In genomic region chr22:31944700-31945477, GRCh38 we compare ENCODE assay signal across 7 cellular contexts. TPM values are rescaled to one million over a fixed set of nuclear protein-coding genes. Genes with fewer than 3 reads are reported as not detected.
DNase-seq lines count a peak whose midpoint lies in the region; ATAC-seq and TF ChIP-seq lines count a peak whose summit lies in the region.

No MANE protein-coding gene starts in this region.

- H3K27ac ChIP-seq in OCI-LY7 (ENCODE audit: low read depth, low read length, poor library complexity, severe bottlenecking) = peak overlapping the region; percentile 87
- H3K27ac ChIP-seq in adrenal gland = peak overlapping the region; percentile 81 to 100 (median 93)
- peak overlapping the region; percentile 91 for H3K27ac ChIP-seq in skeletal muscle tissue (ENCODE audit: low read depth, low read length)

- H3K36me3 ChIP-seq in OCI-LY7 (ENCODE audit: insufficient read depth, low read length) = peaks cover 39% of the 10 kb centered on the region
- peaks cover 0 to 19% of the 10 kb centered on the region in 2 donors for H3K36me3 ChIP-seq in adrenal gland (replicated peaks in 1 of 2)
- H3K36me3 ChIP-seq in skeletal muscle tissue (ENCODE audit: control insufficient read depth in 3 of 3, insufficient read depth in 3 of 3, low read length in 3 of 3) = peaks cover 0 to 4% (median 3%) of the 10 kb centered on the region in 3 donors

- H3K4me1 ChIP-seq in OCI-LY7 (ENCODE audit: insufficient read depth, low read length, poor library complexity, severe bottlenecking) = peaks cover 37% of the 10 kb centered on the region
- peaks cover 0 to 35% of the 10 kb centered on the region in 2 donors for H3K4me1 ChIP-seq in adrenal gland (replicated peaks in 1 of 2)
- H3K4me1 ChIP-seq in skeletal muscle tissue (ENCODE audit: control insufficient read depth in 3 of 3, insufficient read depth in 3 of 3, low read length in 3 of 3) = peaks cover 16 to 27% (median 22%) of the 10 kb centered on the region in 3 donors

- H3K4me3 ChIP-seq in OCI-LY7 (ENCODE audit: low read depth, low read length, poor library complexity, severe bottlenecking) = peak overlapping the region; percentile 99
- peak overlapping the region; percentile 1 to 98 (median 80) for H3K4me3 ChIP-seq in adrenal gland
- H3K4me3 ChIP-seq in iPS-11a (ENCODE audit: low read depth, low read length) = peak overlapping the region; percentile 90
- peak overlapping the region; percentile 88 to 93 (median 88) for H3K4me3 ChIP-seq in skeletal muscle tissue (ENCODE audit: low read length in 3 of 3)

- TF ChIP-seq CTCF in OCI-LY7 (conservative IDR thresholded peaks at IDR 0.05; ENCODE audit: low read length) (0 out of 2 replicates have a peak, but pooled peaks have one; percentile 12), adrenal gland (IDR thresholded peaks at IDR 0.05) (no peak)

- H3K27me3 ChIP-seq in adrenal gland = no peaks in the 10 kb centered on the region
- no peaks in the 10 kb centered on the region for H3K27me3 ChIP-seq in skeletal muscle tissue (ENCODE audit: control insufficient read depth in 3 of 3, insufficient read depth in 3 of 3, low read length in 3 of 3)

- WGBS in adrenal gland, 4 donors = 0 to 1% (median 0%) methylated on average over 16 to 77 of the region's 77 CpGs

- H3K9ac ChIP-seq in skeletal muscle tissue (ENCODE audit: low read depth in 1 of 3, low read length in 3 of 3) = peak overlapping the region; percentile 85 to 97 (median 87)

- BruUV-seq in OCI-LY7 (replicated peaks; lab: Mats Ljungman, UMichigan) = no TSS peak

- CTCF ChIA-PET in OCI-LY7 (lab: Charles Lee; ENCODE audit: unreplicated experiment) = no interaction called here

- H2AFZ ChIP-seq in OCI-LY7 (ENCODE audit: low read length) = no peak overlapping the region

- H3K4me2 ChIP-seq in OCI-LY7 (ENCODE audit: low read length) = peak overlapping the region; percentile 94

- intact Hi-C loops in OCI-LY7 (cut with micrococcal nuclease; ENCODE audit: unreplicated experiment) (loop anchor here (2.0 kb wide), 1 partner anchor 190 kb away; the partner anchor contains the start of gene DEPDC5), adrenal gland (cut with DNase I) (loop anchor here in 1 of 2 donors (10.0 kb wide), 1 partner anchor 280 kb away; the partner anchor contains the start of gene PISD)

- POLR2A ChIA-PET in OCI-LY7 (lab: Charles Lee) = interaction anchor here (0.5 kb wide), 1 partner anchor 893 kb away, joined by 5 read pairs; no protein-coding TSS in a partner anchor

- DNase-seq in OCI-LY7 (ENCODE audit: low spot score) = peak; percentile 58
- peak in 6 of 7 donors; percentile 29 to 69 (median 46) for DNase-seq in adrenal gland
- DNase-seq in SHP77 (lab: John Stamatoyannopoulos, UW) = no peak

- H3K9me3 ChIP-seq in OCI-LY7 (ENCODE audit: low read length) = no peaks in the 10 kb centered on the region
- no peaks in the 10 kb centered on the region for H3K9me3 ChIP-seq in adrenal gland (replicated peaks in 1 of 3)
- H3K9me3 ChIP-seq in skeletal muscle tissue (ENCODE audit: control insufficient read depth in 3 of 3, low read length in 3 of 3) = no peaks in the 10 kb centered on the region

- H3K79me2 ChIP-seq in OCI-LY7 (ENCODE audit: insufficient read depth, low read depth, low read length) = peaks cover 54% of the 10 kb centered on the region

- no peak for TF ChIP-seq POLR2A in adrenal gland (IDR thresholded peaks at IDR 0.05)

- ATAC-seq in GM18519 (IDR thresholded peaks at IDR 0.05; ENCODE audit: low FRiP score, unreplicated experiment) = peak; percentile 7
- ATAC-seq in HG02623 (IDR thresholded peaks at IDR 0.05; ENCODE audit: unreplicated experiment) = peak; percentile 27

- no peaks in the 10 kb centered on the region for H3K9me2 ChIP-seq in OCI-LY7 (ENCODE audit: insufficient read depth, low read length)

- peaks cover 25% of the 10 kb centered on the region for H4K20me1 ChIP-seq in OCI-LY7 (ENCODE audit: insufficient read depth, low read length)

RNA-seq across cellular contexts. Expression of gene YWHAH, which starts 0.6 kb away (rescaled TPM):
- 103 and 113 TPM in 2 replicates for total RNA-seq in OCI-LY7 (2014; rRNA removed; shearing (Covaris generic))
- total RNA-seq in OCI-LY7 (2022) = 145 and 155 TPM in 2 replicates
- total RNA-seq in adrenal gland = 100 to 1,000 TPM in 3 of 8 donors, 10 to 100 TPM in 5; 60.3 to 128 (median 85.1) TPM
- polyA plus RNA-seq in adrenal gland = 100 to 1,000 TPM in 1 of 3 donors, 10 to 100 TPM in 2; 50.6 to 116 (median 53.5) TPM
- 52.7 TPM for total RNA-seq in skeletal muscle tissue

Comparison
In these comparisons a context has a peak if more than half of its experiments do, and no peak if none do; other contexts are left out.
1. DNase-seq: peak in OCI-LY7 (single experiment) and adrenal gland (6 of 7); none in SHP77 (0 of 2).
2. Peak in every context shown above with its lines, with median percentiles within 50 percentile points of each other: H3K27ac ChIP-seq and H3K4me3 ChIP-seq.